Comparison of ENCODE assay signal across 1 cellular context in the genomic region with DNA sequence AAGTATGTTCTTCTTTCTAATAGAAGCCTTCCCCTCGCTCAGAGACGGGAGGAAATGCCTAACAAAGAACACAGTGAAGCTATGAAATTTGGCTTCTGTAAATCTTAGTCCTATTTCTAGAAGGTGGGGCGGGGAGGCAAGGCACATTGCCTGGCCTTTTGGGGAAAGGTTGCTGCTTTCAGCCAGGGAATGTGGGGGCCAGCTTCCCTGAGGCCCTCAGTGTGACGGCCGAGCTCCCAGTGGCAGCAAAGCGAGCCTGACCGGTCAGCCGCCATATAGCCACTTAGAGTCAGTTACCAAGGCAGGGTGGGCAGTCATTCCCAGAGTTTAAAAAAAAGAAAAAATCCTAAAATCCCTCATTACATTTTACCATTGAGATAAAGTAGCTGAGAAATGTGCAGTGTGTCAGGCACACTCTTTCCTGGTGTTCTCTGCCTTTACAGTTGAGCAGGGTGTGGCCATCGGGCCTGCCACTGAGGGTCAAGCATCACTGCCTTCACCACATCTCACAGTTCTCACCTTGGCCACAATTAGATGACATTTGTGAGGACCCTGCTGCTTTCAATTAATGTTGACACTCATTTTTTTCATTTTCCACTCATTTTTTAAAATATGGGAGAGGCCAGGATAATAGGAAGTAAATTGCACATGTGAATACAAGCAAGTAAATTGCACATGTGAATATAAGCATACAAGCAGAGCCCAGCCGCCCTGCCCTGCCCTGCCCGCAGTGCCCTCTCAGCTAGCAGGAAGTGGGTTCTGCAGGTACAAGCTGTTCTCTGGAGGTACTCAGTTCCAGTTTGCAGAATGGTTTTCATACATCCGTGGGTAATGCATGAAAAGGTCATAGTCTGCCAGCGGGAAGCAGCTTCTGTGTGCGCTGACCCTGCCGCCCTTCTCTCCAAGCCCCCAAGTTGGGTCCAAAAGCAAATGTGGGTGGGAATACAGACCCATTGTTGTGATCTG.
TF ChIP-seq lines count a peak whose summit lies in the region.

No MANE protein-coding gene starts in this region.

TF ChIP-seq in GM12878, 131 proteins besides CTCF, POLR2A, EP300 and RAD21 (continues in another document):
- TF ChIP-seq PAX5 (IDR thresholded peaks at IDR 0.05; ENCODE audit: borderline replicate concordance, low read depth, low read length) = peak; percentile 86
- TF ChIP-seq, protein P1, sequence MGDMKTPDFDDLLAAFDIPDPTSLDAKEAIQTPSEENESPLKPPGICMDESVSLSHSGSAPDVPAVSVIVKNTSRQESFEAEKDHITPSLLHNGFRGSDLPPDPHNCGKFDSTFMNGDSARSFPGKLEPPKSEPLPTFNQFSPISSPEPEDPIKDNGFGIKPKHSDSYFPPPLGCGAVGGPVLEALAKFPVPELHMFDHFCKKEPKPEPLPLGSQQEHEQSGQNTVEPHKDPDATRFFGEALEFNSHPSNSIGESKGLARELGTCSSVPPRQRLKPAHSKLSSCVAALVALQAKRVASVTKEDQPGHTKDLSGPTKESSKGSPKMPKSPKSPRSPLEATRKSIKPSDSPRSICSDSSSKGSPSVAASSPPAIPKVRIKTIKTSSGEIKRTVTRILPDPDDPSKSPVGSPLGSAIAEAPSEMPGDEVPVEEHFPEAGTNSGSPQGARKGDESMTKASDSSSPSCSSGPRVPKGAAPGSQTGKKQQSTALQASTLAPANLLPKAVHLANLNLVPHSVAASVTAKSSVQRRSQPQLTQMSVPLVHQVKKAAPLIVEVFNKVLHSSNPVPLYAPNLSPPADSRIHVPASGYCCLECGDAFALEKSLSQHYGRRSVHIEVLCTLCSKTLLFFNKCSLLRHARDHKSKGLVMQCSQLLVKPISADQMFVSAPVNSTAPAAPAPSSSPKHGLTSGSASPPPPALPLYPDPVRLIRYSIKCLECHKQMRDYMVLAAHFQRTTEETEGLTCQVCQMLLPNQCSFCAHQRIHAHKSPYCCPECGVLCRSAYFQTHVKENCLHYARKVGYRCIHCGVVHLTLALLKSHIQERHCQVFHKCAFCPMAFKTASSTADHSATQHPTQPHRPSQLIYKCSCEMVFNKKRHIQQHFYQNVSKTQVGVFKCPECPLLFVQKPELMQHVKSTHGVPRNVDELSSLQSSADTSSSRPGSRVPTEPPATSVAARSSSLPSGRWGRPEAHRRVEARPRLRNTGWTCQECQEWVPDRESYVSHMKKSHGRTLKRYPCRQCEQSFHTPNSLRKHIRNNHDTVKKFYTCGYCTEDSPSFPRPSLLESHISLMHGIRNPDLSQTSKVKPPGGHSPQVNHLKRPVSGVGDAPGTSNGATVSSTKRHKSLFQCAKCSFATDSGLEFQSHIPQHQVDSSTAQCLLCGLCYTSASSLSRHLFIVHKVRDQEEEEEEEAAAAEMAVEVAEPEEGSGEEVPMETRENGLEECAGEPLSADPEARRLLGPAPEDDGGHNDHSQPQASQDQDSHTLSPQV (IDR thresholded peaks at IDR 0.05) = no peak
- no peak for TF ChIP-seq PKNOX1 (IDR thresholded peaks at IDR 0.05)
- no peak for TF ChIP-seq ZNF622 (IDR thresholded peaks at IDR 0.05)
- TF ChIP-seq JUNB (IDR thresholded peaks at IDR 0.05) = no peak
- TF ChIP-seq, protein P2, sequence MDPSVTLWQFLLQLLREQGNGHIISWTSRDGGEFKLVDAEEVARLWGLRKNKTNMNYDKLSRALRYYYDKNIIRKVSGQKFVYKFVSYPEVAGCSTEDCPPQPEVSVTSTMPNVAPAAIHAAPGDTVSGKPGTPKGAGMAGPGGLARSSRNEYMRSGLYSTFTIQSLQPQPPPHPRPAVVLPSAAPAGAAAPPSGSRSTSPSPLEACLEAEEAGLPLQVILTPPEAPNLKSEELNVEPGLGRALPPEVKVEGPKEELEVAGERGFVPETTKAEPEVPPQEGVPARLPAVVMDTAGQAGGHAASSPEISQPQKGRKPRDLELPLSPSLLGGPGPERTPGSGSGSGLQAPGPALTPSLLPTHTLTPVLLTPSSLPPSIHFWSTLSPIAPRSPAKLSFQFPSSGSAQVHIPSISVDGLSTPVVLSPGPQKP (IDR thresholded peaks at IDR 0.05; ENCODE audit: low read depth, low read length) = no peak
- TF ChIP-seq CBX5 (IDR thresholded peaks at IDR 0.05; ENCODE audit: low read depth) = no peak
- TF ChIP-seq MTA2 (IDR thresholded peaks at IDR 0.05; ENCODE audit: low read depth) = peak; percentile 43; the same call in 1 of the 2 replicates
- no peak for TF ChIP-seq USF2 (IDR thresholded peaks at IDR 0.05; ENCODE audit: borderline replicate concordance, low read depth, low read length)
- TF ChIP-seq CUX1 (IDR thresholded peaks at IDR 0.05; ENCODE audit: insufficient replicate concordance, low read depth, low read length) = no peak
- TF ChIP-seq DPF2 (IDR thresholded peaks at IDR 0.05) = peak; percentile 54; the same call in 1 of the 2 replicates
- no peak for TF ChIP-seq BCL3 (IDR thresholded peaks at IDR 0.05; ENCODE audit: borderline replicate concordance, insufficient read depth, low read depth, low read length, poor library complexity, severe bottlenecking)
- no peak for TF ChIP-seq YBX1 (IDR thresholded peaks at IDR 0.05)
- TF ChIP-seq HDAC2 (IDR thresholded peaks at IDR 0.05) = no peak
- TF ChIP-seq CBX3 (IDR thresholded peaks at IDR 0.05; ENCODE audit: borderline replicate concordance, low read depth) = no peak
- TF ChIP-seq CHD4 (IDR thresholded peaks at IDR 0.05) = no peak
- TF ChIP-seq TAF1 (IDR thresholded peaks at IDR 0.05; ENCODE audit: borderline replicate concordance, low read depth, low read length) = no peak
- TF ChIP-seq NFXL1 (IDR thresholded peaks at IDR 0.05; ENCODE audit: borderline replicate concordance) = no peak
- TF ChIP-seq KAT2A (conservative IDR thresholded peaks at IDR 0.05; ENCODE audit: control insufficient read depth, low read depth, low read length) = no peak
- no peak for TF ChIP-seq ASH2L (IDR thresholded peaks at IDR 0.05; ENCODE audit: borderline replicate concordance, low read depth)
- TF ChIP-seq SRF (IDR thresholded peaks at IDR 0.05; ENCODE audit: low read depth in 2 of 2, low read length in 2 of 2) = no peak
- peak in 1 of 2 experiments; percentile 37; a peak in 1 of 4 replicates for TF ChIP-seq IKZF2 (IDR thresholded peaks at IDR 0.05)
- TF ChIP-seq USF1 (IDR thresholded peaks at IDR 0.05; ENCODE audit: borderline replicate concordance, extremely low read length, insufficient read depth, low read depth, low read length) = no peak
- TF ChIP-seq RELA (IDR thresholded peaks at IDR 0.05; ENCODE audit: borderline replicate concordance, partially characterized antibody) = no peak
- TF ChIP-seq, protein P3, sequence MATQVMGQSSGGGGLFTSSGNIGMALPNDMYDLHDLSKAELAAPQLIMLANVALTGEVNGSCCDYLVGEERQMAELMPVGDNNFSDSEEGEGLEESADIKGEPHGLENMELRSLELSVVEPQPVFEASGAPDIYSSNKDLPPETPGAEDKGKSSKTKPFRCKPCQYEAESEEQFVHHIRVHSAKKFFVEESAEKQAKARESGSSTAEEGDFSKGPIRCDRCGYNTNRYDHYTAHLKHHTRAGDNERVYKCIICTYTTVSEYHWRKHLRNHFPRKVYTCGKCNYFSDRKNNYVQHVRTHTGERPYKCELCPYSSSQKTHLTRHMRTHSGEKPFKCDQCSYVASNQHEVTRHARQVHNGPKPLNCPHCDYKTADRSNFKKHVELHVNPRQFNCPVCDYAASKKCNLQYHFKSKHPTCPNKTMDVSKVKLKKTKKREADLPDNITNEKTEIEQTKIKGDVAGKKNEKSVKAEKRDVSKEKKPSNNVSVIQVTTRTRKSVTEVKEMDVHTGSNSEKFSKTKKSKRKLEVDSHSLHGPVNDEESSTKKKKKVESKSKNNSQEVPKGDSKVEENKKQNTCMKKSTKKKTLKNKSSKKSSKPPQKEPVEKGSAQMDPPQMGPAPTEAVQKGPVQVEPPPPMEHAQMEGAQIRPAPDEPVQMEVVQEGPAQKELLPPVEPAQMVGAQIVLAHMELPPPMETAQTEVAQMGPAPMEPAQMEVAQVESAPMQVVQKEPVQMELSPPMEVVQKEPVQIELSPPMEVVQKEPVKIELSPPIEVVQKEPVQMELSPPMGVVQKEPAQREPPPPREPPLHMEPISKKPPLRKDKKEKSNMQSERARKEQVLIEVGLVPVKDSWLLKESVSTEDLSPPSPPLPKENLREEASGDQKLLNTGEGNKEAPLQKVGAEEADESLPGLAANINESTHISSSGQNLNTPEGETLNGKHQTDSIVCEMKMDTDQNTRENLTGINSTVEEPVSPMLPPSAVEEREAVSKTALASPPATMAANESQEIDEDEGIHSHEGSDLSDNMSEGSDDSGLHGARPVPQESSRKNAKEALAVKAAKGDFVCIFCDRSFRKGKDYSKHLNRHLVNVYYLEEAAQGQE (IDR thresholded peaks at IDR 0.05; ENCODE audit: low read depth, low read length) = no peak
- TF ChIP-seq IRF3 (IDR thresholded peaks at IDR 0.05) = no peak
